Comparison of ENCODE assay signal across 32 cellular contexts in the genomic region with DNA sequence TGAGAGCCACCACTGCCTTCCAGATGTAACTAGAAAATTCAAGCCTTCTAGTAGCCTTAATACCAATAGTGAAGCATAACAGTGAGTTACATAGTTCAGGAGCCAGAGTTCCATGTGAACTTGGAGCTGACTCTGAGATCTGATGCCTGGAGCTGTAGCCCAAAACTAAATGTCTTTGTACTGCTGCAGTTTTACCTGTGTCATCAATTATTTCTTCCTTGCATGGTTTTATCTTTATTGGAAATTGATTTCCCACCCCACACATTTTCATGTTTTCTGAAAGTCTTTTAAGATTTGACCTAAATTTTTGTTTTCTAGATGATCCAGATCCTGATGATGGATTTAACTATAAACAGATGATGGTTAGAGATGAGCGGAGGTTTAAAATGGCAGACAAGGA. TPM values are rescaled to one million over a fixed set of nuclear protein-coding genes. Genes with fewer than 3 reads are reported as not detected.
"Had no signal": no experiment of that assay in that cellular context is flagged by ENCODE, and none has a peak within 500 bp of the region (broad histone marks: within the 10 kb centered on the region; RNA-seq: fewer than 3 reads in every experiment).

No MANE protein-coding gene starts in this region.

- FAIRE-seq: TTC549 had no signal

- H3K27ac ChIP-seq: brain microvascular endothelial cell, cardiac muscle cell, KMS-11, SK-N-MC, WERI-Rb-1 had no signal

- H3K4me3 Mint-ChIP-seq: activated CD8-positive, alpha-beta T cell treated with anti-CD3 and anti-CD28 coated beads, Interleukin-2, amount 10 ng/mL, durations not matched to agents 7 days and 5 days; activated naive CD4-positive, alpha-beta T cell treated with anti-CD3 and anti-CD28 coated beads, Interleukin-2, amount 10 ng/mL, durations not matched to agents 7 days and 5 days; activated naive CD8-positive, alpha-beta T cell treated with anti-CD3 and anti-CD28 coated beads for 36 hours; activated T-cell treated with anti-CD3 and anti-CD28 coated beads, Interleukin-2, amount 50 U/mL, for 4 hours; activated T-helper 17 cell treated with anti-CD3 and anti-CD28 coated beads, Interleukin-2, amount 50 U/mL, for 72 hours; T-cell had no signal

- H3K9me3 Mint-ChIP-seq: activated naive CD4-positive, alpha-beta T cell treated with anti-CD3 and anti-CD28 coated beads, Interleukin-2, amount 10 ng/mL, durations not matched to agents 7 days and 5 days; activated naive CD8-positive, alpha-beta T cell treated with anti-CD3 and anti-CD28 coated beads for 36 hours; activated T-cell treated with anti-CD3 and anti-CD28 coated beads, Interleukin-2, amount 50 U/mL, for 4 hours; activated T-helper 17 cell treated with anti-CD3 and anti-CD28 coated beads, Interleukin-2, amount 50 U/mL, for 72 hours; T-cell had no signal

- H3K27ac Mint-ChIP-seq: activated CD8-positive, alpha-beta T cell treated with anti-CD3 and anti-CD28 coated beads, Interleukin-2, amount 10 ng/mL, durations not matched to agents 7 days and 5 days; activated naive CD4-positive, alpha-beta T cell treated with anti-CD3 and anti-CD28 coated beads, Interleukin-2, amount 10 ng/mL, durations not matched to agents 7 days and 5 days; activated T-helper 17 cell treated with anti-CD3 and anti-CD28 coated beads, Interleukin-2, amount 50 U/mL, for 72 hours; T-cell had no signal

- H3K4me2 ChIP-seq: KMS-11 had no signal

- H3K4me3 ChIP-seq: cardiac muscle cell, SK-N-MC had no signal

- DNase-seq: activated CD4-positive, alpha-beta T cell treated with anti-CD3 and anti-CD28 coated beads for 4 hours; activated CD4-positive, alpha-beta T cell treated with anti-CD3 and anti-CD28 coated beads, Interleukin-2, amount 50 U/mL, for 4 hours; activated CD8-positive, alpha-beta memory T cell treated with anti-CD3 and anti-CD28 coated beads, Interleukin-2, amount 50 U/mL, for 48 hours; activated CD8-positive, alpha-beta T cell treated with anti-CD3 and anti-CD28 coated beads, Interleukin-2, amount 10 ng/mL, durations not matched to agents 7 days and 5 days; activated gamma-delta T cell; activated naive CD4-positive, alpha-beta T cell treated with anti-CD3 and anti-CD28 coated beads, Interleukin-2, amount 10 ng/mL, durations not matched to agents 7 days and 5 days; activated naive CD8-positive, alpha-beta T cell treated with anti-CD3 and anti-CD28 coated beads for 36 hours; activated T-cell treated with anti-CD3 and anti-CD28 coated beads, Interleukin-2, amount 50 U/mL, for 4 hours; brain microvascular endothelial cell; NCI-H1092; NCI-H1417 treated with DMSO at 0.1 percent for 48 hours; NCI-H1694; NCI-H2029 treated with DMSO at 0.1 percent for 48 hours; NCI-H345; NCI-H510A; NCI-H526 treated with DMSO at 0.1 percent for 48 hours; NK-92 treated with Interleukin-12 subunit alpha and Interleukin-12 subunit beta, amount 100 ng/mL, for 24 hours; OCI-M1; RPMI8226; T-cell; T-helper 2 cell; T1000; WERI-Rb-1 had no signal

- H3K4me1 Mint-ChIP-seq: activated naive CD4-positive, alpha-beta T cell treated with anti-CD3 and anti-CD28 coated beads, Interleukin-2, amount 10 ng/mL, durations not matched to agents 7 days and 5 days; activated T-helper 17 cell treated with anti-CD3 and anti-CD28 coated beads, Interleukin-2, amount 50 U/mL, for 72 hours had no signal

- ATAC-seq: activated CD8-positive, alpha-beta T cell treated with anti-CD3 and anti-CD28 coated beads, Interleukin-2, amount 10 ng/mL, durations not matched to agents 7 days and 5 days; Panc1; Right ventricle myocardium inferior; T-cell had no signal

- H3K27me3 ChIP-seq: brain microvascular endothelial cell, cardiac muscle cell had no signal

- H3K9ac ChIP-seq: KMS-11 had no signal

- H3K27me3 Mint-ChIP-seq: activated naive CD4-positive, alpha-beta T cell treated with anti-CD3 and anti-CD28 coated beads, Interleukin-2, amount 10 ng/mL, durations not matched to agents 7 days and 5 days; activated naive CD8-positive, alpha-beta T cell treated with anti-CD3 and anti-CD28 coated beads for 36 hours; activated T-helper 17 cell treated with anti-CD3 and anti-CD28 coated beads, Interleukin-2, amount 50 U/mL, for 72 hours; T-cell had no signal

RNA-seq across cellular contexts. Expression of gene OPN1SW, which starts 17.0 kb away (rescaled TPM):
- total RNA-seq: activated CD8-positive, alpha-beta T cell treated with anti-CD3 and anti-CD28 coated beads, Interleukin-2, amount 10 ng/mL, durations not matched to agents 7 days and 5 days; activated naive CD8-positive, alpha-beta T cell treated with anti-CD3 and anti-CD28 coated beads for 36 hours; activated T-cell treated with anti-CD3 and anti-CD28 coated beads, Interleukin-2, amount 50 U/mL, for 4 hours; activated T-helper 17 cell treated with anti-CD3 and anti-CD28 coated beads, Interleukin-2, amount 50 U/mL, for 72 hours; cardiac muscle cell; MCF 10A; Right ventricle myocardium inferior; T-cell had no signal
- polyA plus RNA-seq: adipose tissue had no signal
